Comparison of ENCODE assay signal across 19 cellular contexts in the genomic region with DNA sequence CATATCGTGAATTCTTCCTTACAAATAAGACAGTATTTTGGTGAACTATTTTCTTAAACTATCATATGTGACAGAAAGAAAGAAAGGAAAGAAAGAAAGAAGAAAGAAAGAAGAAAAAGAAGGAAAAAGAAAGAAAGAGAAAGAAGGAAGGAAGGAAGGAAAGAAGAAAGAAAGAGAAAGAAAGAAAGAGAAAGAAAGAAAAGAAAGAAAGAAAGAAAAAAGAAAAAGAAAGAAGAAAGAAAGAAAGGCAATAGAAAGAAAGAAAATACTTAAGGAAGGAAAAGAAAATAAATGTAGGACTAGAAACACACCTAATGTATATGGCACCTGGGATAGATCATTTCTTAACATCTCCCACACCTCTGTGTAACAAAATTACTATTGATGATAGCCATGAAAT.
DNase-seq lines count a peak whose midpoint lies in the region; FAIRE-seq and TF ChIP-seq lines count a peak whose summit lies in the region.
"Had no signal": no experiment of that assay in that cellular context is flagged by ENCODE, and none has a peak within 500 bp of the region (broad histone marks: within the 10 kb centered on the region; RNA-seq: fewer than 3 reads in every experiment).

No MANE protein-coding gene starts in this region.

- H3K27me3 Mint-ChIP-seq in CD14-positive monocyte (ENCODE audit: low read depth in 3 of 3) (no peaks in the 10 kb centered on the region), Calu3 (ENCODE audit: unreplicated experiment) (no peaks in the 10 kb centered on the region)
- H3K27me3 Mint-ChIP-seq: CD4-positive, CD25-positive, alpha-beta regulatory T cell had no signal

- no peaks in the 10 kb centered on the region for H4K20me1 ChIP-seq in endothelial cell of umbilical vein (replicated peaks; ENCODE audit: control insufficient read depth, extremely low read depth, insufficient read depth, low read length)

- no peak for TF ChIP-seq POLR2A in endothelial cell of umbilical vein (IDR thresholded peaks at IDR 0.05; ENCODE audit: low read depth, low read length)

- intact Hi-C loops in CD14-positive monocyte (cut with micrococcal nuclease), result no loop called here
- intact Hi-C loops in Calu3 (cut with micrococcal nuclease; ENCODE audit: unreplicated experiment), result no loop called here
- intact Hi-C loops in endothelial cell of umbilical vein (cut with micrococcal nuclease), result loop anchor here (5.0 kb wide), 1 partner anchor 38 kb away; no protein-coding TSS in a partner anchor

- H3K9me1 ChIP-seq in endothelial cell of umbilical vein (replicated peaks; ENCODE audit: control insufficient read depth, extremely low read depth, insufficient read depth, low read length), result no peaks in the 10 kb centered on the region

- peak overlapping the region in 1 of 7 donors; percentile 16 for H3K27ac Mint-ChIP-seq in CD14-positive monocyte
- peak overlapping the region; percentile 89 for H3K27ac Mint-ChIP-seq in Calu3 (ENCODE audit: unreplicated experiment)
- H3K27ac Mint-ChIP-seq: CD4-positive, CD25-positive, alpha-beta regulatory T cell; HFFc6 had no signal

- H3K9ac ChIP-seq in endothelial cell of umbilical vein (replicated peaks; ENCODE audit: extremely low read depth, insufficient read depth, low read length), result peak overlapping the region; percentile 98

- POLR2A ChIA-PET in endothelial cell of umbilical vein (lab: Charles Lee), result no interaction called here

- H3K4me1 ChIP-seq in endothelial cell of umbilical vein (ENCODE audit: control insufficient read depth, extremely low read depth, insufficient read depth, low read length), result peaks cover 71% of the 10 kb centered on the region
- H3K4me1 ChIP-seq: HAP-1 had no signal

- H3K9me3 ChIP-seq in endothelial cell of umbilical vein (replicated peaks; ENCODE audit: control insufficient read depth, insufficient read depth, low read length), result no peaks in the 10 kb centered on the region
- H3K9me3 ChIP-seq: HAP-1 had no signal

- H3K4me1 Mint-ChIP-seq in CD14-positive monocyte (no peaks in the 10 kb centered on the region), Calu3 (ENCODE audit: low read depth, unreplicated experiment) (peaks cover 36% of the 10 kb centered on the region)
- H3K4me1 Mint-ChIP-seq: CD4-positive, CD25-positive, alpha-beta regulatory T cell had no signal

- no TSS peak for BruUV-seq in Calu3 (replicated peaks; lab: Mats Ljungman, UMichigan)
- no TSS peak for BruUV-seq in endothelial cell of umbilical vein (replicated peaks; lab: Mats Ljungman, UMichigan)

- H3K36me3 Mint-ChIP-seq in CD14-positive monocyte (peaks cover 65 to 76% of the 10 kb centered on the region in 2 donors), Calu3 (ENCODE audit: insufficient read depth, unreplicated experiment) (no peaks in the 10 kb centered on the region)
- H3K36me3 Mint-ChIP-seq: CD4-positive, CD25-positive, alpha-beta regulatory T cell had no signal

- H3K9me3 Mint-ChIP-seq in CD14-positive monocyte (peaks cover 0 to under 1% (median 0%) of the 10 kb centered on the region in 7 donors), Calu3 (ENCODE audit: low read depth, unreplicated experiment) (no peaks in the 10 kb centered on the region)
- H3K9me3 Mint-ChIP-seq: HFFc6 had no signal

- FAIRE-seq in TTC549 (lab: Jason Lieb, UNC) (peak; percentile 31), endothelial cell of umbilical vein (lab: Jason Lieb, UNC) (no peak)
- FAIRE-seq: A204.1, G401.6, GM12891, GM19239, H1, HTR-8/SVneo had no signal

- CTCF ChIA-PET in Calu3 (lab: Charles Lee) (interaction anchor here (0.7 kb wide), 1 partner anchor 273 kb away, joined by 3 read pairs; no protein-coding TSS in a partner anchor), endothelial cell of umbilical vein (lab: Charles Lee) (interaction anchor here (1.2 to 4.5 kb wide), 2 partner anchors 26 to 32 kb away, joined by 5 to 24 read pairs; no protein-coding TSS in a partner anchor)

- peak overlapping the region in 2 of 3 experiments; percentile 10 to 60 for H3K4me3 ChIP-seq in endothelial cell of umbilical vein (replicated peaks in 1 of 3; ENCODE audit: insufficient read depth in 1 of 3, low read depth in 1 of 3, low read length in 3 of 3)
- H3K4me3 ChIP-seq: HAP-1 had no signal

- H3K27me3 ChIP-seq in endothelial cell of umbilical vein (ENCODE audit: control insufficient read depth in 2 of 2, insufficient read depth in 2 of 2, low read length in 2 of 2), result no peaks in the 10 kb centered on the region

- peak overlapping the region; percentile 97 for H3K27ac ChIP-seq in endothelial cell of umbilical vein (ENCODE audit: insufficient read depth, low read depth, low read length)

- H3K4me2 ChIP-seq in endothelial cell of umbilical vein (ENCODE audit: insufficient read depth, low read length), result peak overlapping the region; percentile 92

- dilution Hi-C loops in endothelial cell of umbilical vein (cut with MboI; ENCODE audit: extremely low pct_ligation_motif_present, low sequenced_read_pairs), result no loop called here

- H3K36me3 ChIP-seq in endothelial cell of umbilical vein (ENCODE audit: control insufficient read depth in 2 of 2, extremely low read depth in 1 of 2, insufficient read depth in 2 of 2, low read length in 2 of 2), result no peaks in the 10 kb centered on the region
- H3K36me3 ChIP-seq: HAP-1 had no signal

- no peaks in the 10 kb centered on the region for H3K79me2 ChIP-seq in endothelial cell of umbilical vein (ENCODE audit: control insufficient read depth, insufficient read depth, low read length)

- DNase-seq in CD14-positive monocyte (ENCODE audit: low spot score) (no peak), Calu3 (no peak), endothelial cell of umbilical vein (ENCODE audit: low read depth, low spot score) (no peak), SK-N-DZ (ENCODE audit: low spot score) (no peak), C1 segment of cervical spinal cord (lab: John Stamatoyannopoulos, UW) (no peak), NCI-H187 treated with DMSO at 0.1 percent for 48 hours (lab: John Stamatoyannopoulos, UW) (no peak)
- DNase-seq: CD4-positive, CD25-positive, alpha-beta regulatory T cell; DMS153; DMS79 treated with DMSO at 0.1 percent for 48 hours; EL; HFFc6 had no signal

- no peak overlapping the region for H2AFZ ChIP-seq in endothelial cell of umbilical vein (ENCODE audit: low read depth, low read length)

- TF ChIP-seq CTCF in CD14-positive monocyte (IDR thresholded peaks at IDR 0.05), result peak; percentile 13
- no peak for TF ChIP-seq CTCF in Calu3 (IDR thresholded peaks at IDR 0.05; ENCODE audit: unreplicated experiment)
- no peak for TF ChIP-seq CTCF in endothelial cell of umbilical vein (IDR thresholded peaks at IDR 0.05; ENCODE audit: extremely low read depth in 1 of 2, insufficient read depth in 1 of 2, low read depth in 1 of 2, low read length in 2 of 2)

- H3K4me3 Mint-ChIP-seq in CD14-positive monocyte, result no peak overlapping the region
- H3K4me3 Mint-ChIP-seq in Calu3 (ENCODE audit: low read depth, unreplicated experiment), result peak overlapping the region; percentile 29
- H3K4me3 Mint-ChIP-seq: CD4-positive, CD25-positive, alpha-beta regulatory T cell; HFFc6 had no signal

TF ChIP-seq in endothelial cell of umbilical vein, 7 proteins besides CTCF, POLR2A, EP300 and RAD21:
- TF ChIP-seq JUN (IDR thresholded peaks at IDR 0.05; ENCODE audit: borderline replicate concordance, insufficient read depth, insufficient read length, low read depth) (no peak), FOS (IDR thresholded peaks at IDR 0.05; ENCODE audit: borderline replicate concordance, insufficient read depth, low read length) (no peak), EZH2 (IDR thresholded peaks at IDR 0.05; ENCODE audit: borderline replicate concordance, low read depth, low read length, severe bottlenecking) (no peak), MYC (IDR thresholded peaks at IDR 0.05; ENCODE audit: low read depth, low read length) (no peak), POLR2AphosphoS5 (IDR thresholded peaks at IDR 0.05; ENCODE audit: insufficient read depth, low read depth, low read length) (no peak), GATA2 (IDR thresholded peaks at IDR 0.05; ENCODE audit: insufficient read depth, insufficient read length, low read depth, low read length) (no peak)
- TF ChIP-seq, protein P1, sequence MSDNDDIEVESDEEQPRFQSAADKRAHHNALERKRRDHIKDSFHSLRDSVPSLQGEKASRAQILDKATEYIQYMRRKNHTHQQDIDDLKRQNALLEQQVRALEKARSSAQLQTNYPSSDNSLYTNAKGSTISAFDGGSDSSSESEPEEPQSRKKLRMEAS (IDR thresholded peaks at IDR 0.05; ENCODE audit: insufficient read depth, insufficient read length), result no peak
TF ChIP-seq in endothelial cell of umbilical vein: peak in this region for 0.
